Comparison of ENCODE assay signal across 19 cellular contexts in genomic region chr17:77668518-77668917, GRCh38.
A peak's percentile ranks its signal among the peaks of the same experiment; 100 is the strongest.
DNase-seq lines count a peak whose midpoint lies in the region; ATAC-seq and TF ChIP-seq lines count a peak whose summit lies in the region.
"Had no signal": no experiment of that assay in that cellular context is flagged by ENCODE, and none has a peak within 500 bp of the region (broad histone marks: within the 10 kb centered on the region; RNA-seq: fewer than 3 reads in every experiment).

No MANE protein-coding gene starts in this region.

- peaks cover 16 to 33% of the 10 kb centered on the region in 2 donors for H3K36me3 Mint-ChIP-seq in activated T-cell treated with anti-CD3 and anti-CD28 coated beads, Interleukin-2, amount 50 U/mL, for 72 hours (ENCODE audit: insufficient read depth in 2 of 2)
- peaks cover 37% of the 10 kb centered on the region for H3K36me3 Mint-ChIP-seq in activated T-helper 1 cell treated with anti-CD3 and anti-CD28 coated beads, Interleukin-12 subunit alpha, Interleukin-12 subunit beta, Interleukin-2, Interleukin-4 antibody, amounts not matched to agents 30 ng/mL and 10 ng/mL and 1 ng/mL, durations not matched to agents 14 hours and 24 hours and 36 hours (ENCODE audit: low read depth)
- H3K36me3 Mint-ChIP-seq in natural killer cell treated with Interleukin-12 subunit alpha and Interleukin-12 subunit beta and Interleukin-15 and Interleukin-18, amount 100 ng/mL, for 72 hours, result peaks cover 24% of the 10 kb centered on the region

- no peaks in the 10 kb centered on the region for H3K4me1 ChIP-seq in hepatocyte (ENCODE audit: insufficient read depth)

- no peak for DNase-seq in activated T-cell treated with anti-CD3 and anti-CD28 coated beads, Interleukin-2, amount 50 U/mL, for 72 hours
- no peak for DNase-seq in activated T-cell treated with anti-CD3 and anti-CD28 coated beads for 4 hours
- DNase-seq in HEK293T (ENCODE audit: extremely low spot score), result no peak
- DNase-seq in activated T-helper 1 cell treated with anti-CD3 and anti-CD28 coated beads, Interleukin-12 subunit alpha, Interleukin-12 subunit beta, Interleukin-2, Interleukin-4 antibody, amounts not matched to agents 30 ng/mL and 10 ng/mL and 1 ng/mL, durations not matched to agents 14 hours and 24 hours and 36 hours (ENCODE audit: low spot score), result no peak
- no peak for DNase-seq in natural killer cell treated with Interleukin-12 subunit alpha and Interleukin-12 subunit beta and Interleukin-15 and Interleukin-18, amount 100 ng/mL, for 72 hours (ENCODE audit: low spot score)
- no peak for DNase-seq in hepatocyte (ENCODE audit: low spot score)
- DNase-seq: activated CD8-positive, alpha-beta memory T cell treated with anti-CD3 and anti-CD28 coated beads for 24 hours; activated gamma-delta T cell; cerebellar nuclear complex; DMS153; mesenchymal stem cell; right cardiac atrium; stimulated activated CD4-positive, alpha-beta T cell treated with anti-CD3 and anti-CD28 coated beads, Interleukin-15, amount 100 ng/mL, for 24 hours had no signal

- H3K4me2 ChIP-seq in hepatocyte, result no peak overlapping the region

- H3K27me3 ChIP-seq in hepatocyte, result no peaks in the 10 kb centered on the region
- H3K27me3 ChIP-seq: esophagus muscularis mucosa had no signal

- H3K27ac ChIP-seq in hepatocyte, result no peak overlapping the region
- H3K27ac ChIP-seq: C4-2B, esophagus muscularis mucosa, thoracic aorta had no signal

- H3K27ac Mint-ChIP-seq in activated T-cell treated with anti-CD3 and anti-CD28 coated beads, Interleukin-2, amount 50 U/mL, for 72 hours, result peak overlapping the region; percentile 86
- peak overlapping the region; percentile 16 for H3K27ac Mint-ChIP-seq in activated T-helper 1 cell treated with anti-CD3 and anti-CD28 coated beads, Interleukin-12 subunit alpha, Interleukin-12 subunit beta, Interleukin-2, Interleukin-4 antibody, amounts not matched to agents 30 ng/mL and 10 ng/mL and 1 ng/mL, durations not matched to agents 14 hours and 24 hours and 36 hours
- peak overlapping the region; percentile 54 to 75 for H3K27ac Mint-ChIP-seq in natural killer cell treated with Interleukin-12 subunit alpha and Interleukin-12 subunit beta and Interleukin-15 and Interleukin-18, amount 100 ng/mL, for 72 hours
- H3K27ac Mint-ChIP-seq: IgD-negative memory B cell had no signal

- H3K9me3 ChIP-seq in hepatocyte (ENCODE audit: low read depth), result peaks cover 6% of the 10 kb centered on the region

- no peaks in the 10 kb centered on the region for H3K36me3 ChIP-seq in hepatocyte (replicated peaks; ENCODE audit: insufficient read depth, low read depth)
- H3K36me3 ChIP-seq: esophagus muscularis mucosa, thoracic aorta had no signal

- no peak overlapping the region for H3K4me3 ChIP-seq in hepatocyte
- H3K4me3 ChIP-seq: esophagus muscularis mucosa, thoracic aorta had no signal

- no peaks in the 10 kb centered on the region for H4K20me1 ChIP-seq in hepatocyte (ENCODE audit: insufficient read depth, poor library complexity, severe bottlenecking)

- intact Hi-C loops in activated T-helper 1 cell treated with anti-CD3 and anti-CD28 coated beads, Interleukin-12 subunit alpha, Interleukin-12 subunit beta, Interleukin-2, Interleukin-4 antibody, amounts not matched to agents 30 ng/mL and 10 ng/mL and 1 ng/mL, durations not matched to agents 14 hours and 24 hours and 36 hours (cut with micrococcal nuclease), result loop anchor here (5.0 to 10.0 kb wide), 3 partner anchors 296 to 1694 kb away; partner anchors contain the start of genes ACOX1 and TEN1

- POLR2A ChIA-PET in HEK293T (lab: Yijun Ruan, JAX), result no interaction called here

- 73% methylated on average over 2 of the region's 2 CpGs for WGBS in hepatocyte (ENCODE audit: low lambda C conversion rate, missing lambda C conversion rate)

- H3K4me1 Mint-ChIP-seq in activated T-cell treated with anti-CD3 and anti-CD28 coated beads, Interleukin-2, amount 50 U/mL, for 72 hours (ENCODE audit: low read depth), result peaks cover 41% of the 10 kb centered on the region
- H3K4me1 Mint-ChIP-seq in activated T-helper 1 cell treated with anti-CD3 and anti-CD28 coated beads, Interleukin-12 subunit alpha, Interleukin-12 subunit beta, Interleukin-2, Interleukin-4 antibody, amounts not matched to agents 30 ng/mL and 10 ng/mL and 1 ng/mL, durations not matched to agents 14 hours and 24 hours and 36 hours (ENCODE audit: low read depth), result peaks cover 35% of the 10 kb centered on the region
- H3K4me1 Mint-ChIP-seq in natural killer cell treated with Interleukin-12 subunit alpha and Interleukin-12 subunit beta and Interleukin-15 and Interleukin-18, amount 100 ng/mL, for 72 hours (ENCODE audit: low read depth in 2 of 2), result peaks cover 37 to 43% of the 10 kb centered on the region in 2 donors

- peaks cover 12 to 15% of the 10 kb centered on the region in 2 donors for H3K9me3 Mint-ChIP-seq in activated T-cell treated with anti-CD3 and anti-CD28 coated beads, Interleukin-2, amount 50 U/mL, for 72 hours
- H3K9me3 Mint-ChIP-seq in activated T-helper 1 cell treated with anti-CD3 and anti-CD28 coated beads, Interleukin-12 subunit alpha, Interleukin-12 subunit beta, Interleukin-2, Interleukin-4 antibody, amounts not matched to agents 30 ng/mL and 10 ng/mL and 1 ng/mL, durations not matched to agents 14 hours and 24 hours and 36 hours, result peaks cover 20% of the 10 kb centered on the region
- peaks cover 9% of the 10 kb centered on the region for H3K9me3 Mint-ChIP-seq in natural killer cell treated with Interleukin-12 subunit alpha and Interleukin-12 subunit beta and Interleukin-15 and Interleukin-18, amount 100 ng/mL, for 72 hours

- no peaks in the 10 kb centered on the region for H3K79me2 ChIP-seq in hepatocyte

- H2AFZ ChIP-seq in hepatocyte, result no peak overlapping the region

- ATAC-seq in activated T-cell treated with anti-CD3 and anti-CD28 coated beads, Interleukin-2, amount 50 U/mL, for 72 hours (replicated peaks in 1 of 2), result no peak
- no peak for ATAC-seq in natural killer cell treated with Interleukin-12 subunit alpha and Interleukin-12 subunit beta and Interleukin-15 and Interleukin-18, amount 100 ng/mL, for 72 hours
- no peak for ATAC-seq in HG03439 (IDR thresholded peaks at IDR 0.05; ENCODE audit: unreplicated experiment)
- no peak for ATAC-seq in GM21786 (IDR thresholded peaks at IDR 0.05; ENCODE audit: unreplicated experiment)
- ATAC-seq: right cardiac atrium had no signal

- no peaks in the 10 kb centered on the region for H3K27me3 Mint-ChIP-seq in activated T-cell treated with anti-CD3 and anti-CD28 coated beads, Interleukin-2, amount 50 U/mL, for 72 hours (ENCODE audit: low read depth)
- no peaks in the 10 kb centered on the region for H3K27me3 Mint-ChIP-seq in activated T-helper 1 cell treated with anti-CD3 and anti-CD28 coated beads, Interleukin-12 subunit alpha, Interleukin-12 subunit beta, Interleukin-2, Interleukin-4 antibody, amounts not matched to agents 30 ng/mL and 10 ng/mL and 1 ng/mL, durations not matched to agents 14 hours and 24 hours and 36 hours (ENCODE audit: insufficient read depth)
- H3K27me3 Mint-ChIP-seq in natural killer cell treated with Interleukin-12 subunit alpha and Interleukin-12 subunit beta and Interleukin-15 and Interleukin-18, amount 100 ng/mL, for 72 hours, result no peaks in the 10 kb centered on the region
- H3K27me3 Mint-ChIP-seq: IgD-negative memory B cell had no signal

- H3K9me2 ChIP-seq in hepatocyte (replicated peaks; ENCODE audit: insufficient read depth), result no peaks in the 10 kb centered on the region

- TF ChIP-seq CTCF in hepatocyte (IDR thresholded peaks at IDR 0.05; ENCODE audit: poor library complexity), result no peak

- peak overlapping the region; percentile 53 to 83 for H3K4me3 Mint-ChIP-seq in activated T-cell treated with anti-CD3 and anti-CD28 coated beads, Interleukin-2, amount 50 U/mL, for 72 hours
- peak overlapping the region; percentile 62 for H3K4me3 Mint-ChIP-seq in activated T-helper 1 cell treated with anti-CD3 and anti-CD28 coated beads, Interleukin-12 subunit alpha, Interleukin-12 subunit beta, Interleukin-2, Interleukin-4 antibody, amounts not matched to agents 30 ng/mL and 10 ng/mL and 1 ng/mL, durations not matched to agents 14 hours and 24 hours and 36 hours
- H3K4me3 Mint-ChIP-seq in natural killer cell treated with Interleukin-12 subunit alpha and Interleukin-12 subunit beta and Interleukin-15 and Interleukin-18, amount 100 ng/mL, for 72 hours, result peak overlapping the region; percentile 60

- CTCF ChIA-PET in HEK293T (lab: Yijun Ruan, JAX), result no interaction called here

TF ChIP-seq in HEK293T, 16 proteins besides CTCF, POLR2A, EP300 and RAD21:
- peak; percentile 67; the same call in 1 of the 2 replicates for TF ChIP-seq ZNF384 (IDR thresholded peaks at IDR 0.05)
- no peak for TF ChIP-seq FOXK2 (IDR thresholded peaks at IDR 0.05)

Comparison
In these comparisons a context has a peak if more than half of its experiments do, and no peak if none do; other contexts are left out.
1. H3K27ac Mint-ChIP-seq: peak in every context shown above with its lines; median percentile 86 in activated T-cell treated with anti-CD3 and anti-CD28 coated beads, Interleukin-2, amount 50 U/mL, for 72 hours; 64 in natural killer cell treated with Interleukin-12 subunit alpha and Interleukin-12 subunit beta and Interleukin-15 and Interleukin-18, amount 100 ng/mL, for 72 hours; 16 in activated T-helper 1 cell treated with anti-CD3 and anti-CD28 coated beads, Interleukin-12 subunit alpha, Interleukin-12 subunit beta, Interleukin-2, Interleukin-4 antibody, amounts not matched to agents 30 ng/mL and 10 ng/mL and 1 ng/mL, durations not matched to agents 14 hours and 24 hours and 36 hours.